8 cellular contexts compared by ENCODE assay signal in genomic region chr12:89461649-89462612, GRCh38.
DNase-seq lines count a peak whose midpoint lies in the region; ATAC-seq and TF ChIP-seq lines count a peak whose summit lies in the region.

No MANE protein-coding gene starts in this region.

- ATAC-seq in GM19043 (IDR thresholded peaks at IDR 0.05; ENCODE audit: low read depth, unreplicated experiment) (peak; percentile 88), HG03159 (IDR thresholded peaks at IDR 0.05; ENCODE audit: unreplicated experiment) (peak; percentile 93)
- peak; percentile 87 for ATAC-seq in activated CD8-positive, alpha-beta T cell treated with anti-CD3 and anti-CD28 coated beads, Interleukin-2, amount 10 ng/mL, durations not matched to agents 7 days and 5 days

- H3K4me3 Mint-ChIP-seq in activated CD8-positive, alpha-beta T cell treated with anti-CD3 and anti-CD28 coated beads, Interleukin-2, amount 10 ng/mL, durations not matched to agents 7 days and 5 days: peak overlapping the region; percentile 76

- H3K4me1 ChIP-seq in prostate gland (replicated peaks): no peaks in the 10 kb centered on the region

- intact Hi-C loops in prostate gland (cut with DNase I): loop anchor here (2.0 to 5.0 kb wide), 3 partner anchors 65 to 445 kb away; partner anchors contain the start of gene POC1B

- POLR2A ChIA-PET in activated CD8-positive, alpha-beta T cell treated with anti-CD3 and anti-CD28 coated beads, Interleukin-2, amount 10 ng/mL, durations not matched to agents 7 days and 5 days (lab: Charles Lee): interaction anchor here (1.4 to 2.4 kb wide), 2 partner anchors 109 to 443 kb away, joined by 3 to 23 read pairs; partner anchors contain the start of gene DUSP6

- peak overlapping the region; percentile 28 for H3K27ac Mint-ChIP-seq in activated CD8-positive, alpha-beta T cell treated with anti-CD3 and anti-CD28 coated beads, Interleukin-2, amount 10 ng/mL, durations not matched to agents 7 days and 5 days

- no peaks in the 10 kb centered on the region for H3K36me3 ChIP-seq in prostate gland

- no peaks in the 10 kb centered on the region for H3K9me3 Mint-ChIP-seq in activated CD8-positive, alpha-beta T cell treated with anti-CD3 and anti-CD28 coated beads, Interleukin-2, amount 10 ng/mL, durations not matched to agents 7 days and 5 days (ENCODE audit: insufficient read depth)

- no peak overlapping the region for H3K4me3 ChIP-seq in prostate gland

- CTCF ChIA-PET in activated CD8-positive, alpha-beta T cell treated with anti-CD3 and anti-CD28 coated beads, Interleukin-2, amount 10 ng/mL, durations not matched to agents 7 days and 5 days (lab: Charles Lee): interaction anchor here (0.7 to 6.7 kb wide), 49 partner anchors 9 to 1315 kb away, joined by 3 to 167 read pairs (median 5); partner anchors contain the start of genes DUSP6, GALNT4 and POC1B

- DNase-seq in COR-L47 (lab: John Stamatoyannopoulos, UW) (peak; percentile 41), NCI-H2171 treated with DMSO at 0.1 percent for 48 hours (lab: John Stamatoyannopoulos, UW) (peak; percentile 71), globus pallidus (ENCODE audit: low spot score) (peak; percentile 68), prostate gland (ENCODE audit: low spot score) (no peak)
- DNase-seq in activated CD8-positive, alpha-beta T cell treated with anti-CD3 and anti-CD28 coated beads, Interleukin-2, amount 10 ng/mL, durations not matched to agents 7 days and 5 days: no peak
- no peak for DNase-seq in activated CD4-positive, alpha-beta T cell treated with anti-CD3 and anti-CD28 coated beads, Interleukin-2, amount 50 U/mL, for 48 hours

- peaks cover 68% of the 10 kb centered on the region for H3K4me1 Mint-ChIP-seq in activated CD8-positive, alpha-beta T cell treated with anti-CD3 and anti-CD28 coated beads, Interleukin-2, amount 10 ng/mL, durations not matched to agents 7 days and 5 days (ENCODE audit: low read depth)

- no peak for TF ChIP-seq POLR2A in prostate gland (IDR thresholded peaks at IDR 0.05)

- peak in 3 of 4 experiments; percentile 75 to 86 (median 81) for TF ChIP-seq CTCF in prostate gland (IDR thresholded peaks at IDR 0.05)

- WGBS in prostate gland: 26% methylated on average over 6 of the region's 6 CpGs

- no peaks in the 10 kb centered on the region for H3K27me3 Mint-ChIP-seq in activated CD8-positive, alpha-beta T cell treated with anti-CD3 and anti-CD28 coated beads, Interleukin-2, amount 10 ng/mL, durations not matched to agents 7 days and 5 days (ENCODE audit: low read depth)

- no peaks in the 10 kb centered on the region for H3K9me3 ChIP-seq in prostate gland

- no peaks in the 10 kb centered on the region for H3K27me3 ChIP-seq in prostate gland (replicated peaks; ENCODE audit: insufficient read depth)

- H3K36me3 Mint-ChIP-seq in activated CD8-positive, alpha-beta T cell treated with anti-CD3 and anti-CD28 coated beads, Interleukin-2, amount 10 ng/mL, durations not matched to agents 7 days and 5 days (ENCODE audit: low read depth): peaks cover 64% of the 10 kb centered on the region

- H3K27ac ChIP-seq in prostate gland: no peak overlapping the region

Comparison
In these comparisons a context has a peak if more than half of its experiments do, and no peak if none do; other contexts are left out.
1. DNase-seq: peak in COR-L47 (single experiment), NCI-H2171 treated with DMSO at 0.1 percent for 48 hours (single experiment) and globus pallidus (single experiment); none in activated CD8-positive, alpha-beta T cell treated with anti-CD3 and anti-CD28 coated beads, Interleukin-2, amount 10 ng/mL, durations not matched to agents 7 days and 5 days (single experiment), prostate gland (single experiment) and activated CD4-positive, alpha-beta T cell treated with anti-CD3 and anti-CD28 coated beads, Interleukin-2, amount 50 U/mL, for 48 hours (0 of 2).
2. Peak in every context shown above with its lines, with median percentiles within 50 percentile points of each other: ATAC-seq.